22 cellular contexts compared by ENCODE assay signal in the genomic region with DNA sequence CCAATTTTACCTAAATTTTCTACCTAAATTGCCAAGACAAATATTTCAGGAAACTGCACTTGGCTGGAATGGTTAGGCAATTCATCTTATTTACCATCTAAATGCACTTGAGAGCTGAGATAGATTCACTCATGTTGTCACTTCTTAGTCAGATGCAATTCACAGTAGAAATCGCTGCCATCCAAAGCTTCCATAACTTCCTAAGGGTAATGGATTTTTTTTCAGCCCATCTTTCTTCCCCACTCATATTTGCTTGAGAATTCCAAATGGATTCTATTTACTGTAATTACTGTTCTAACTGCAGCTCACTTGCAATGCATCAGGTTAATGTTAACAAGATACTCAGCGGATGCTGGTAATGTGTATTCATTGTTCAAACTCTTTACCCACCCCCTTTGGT.
"Had no signal": no experiment of that assay in that cellular context is flagged by ENCODE, and none has a peak within 500 bp of the region (broad histone marks: within the 10 kb centered on the region; RNA-seq: fewer than 3 reads in every experiment).

No MANE protein-coding gene starts in this region.

- H3K27ac ChIP-seq: esophagus squamous epithelium, gastroesophageal sphincter, left lung, lower lobe of right lung, neural progenitor cell, ovary, right atrium auricular region, sigmoid colon, skin epidermis, testis, tibial nerve, upper lobe of right lung, vagina had no signal

- DNase-seq: esophagus squamous epithelium; foreskin fibroblast; glutamatergic neuron; immature natural killer cell; left lung; lower lobe of right lung; natural killer cell; nucleus accumbens; ovary; sigmoid colon; stimulated activated CD4-positive, alpha-beta T cell treated with anti-CD3 and anti-CD28 coated beads, Interleukin-2, amount 100 ng/mL, for 24 hours; stimulated activated CD4-positive, alpha-beta T cell treated with anti-CD3 and anti-CD28 coated beads, Interleukin-4, amount 100 ng/mL, for 4 hours; stimulated activated naive B cell treated with anti-CD40 and anti-IgM and Interleukin-4, amounts not matched to agents 10 μg/mL and 1 μg/mL and 100 μg/mL, for 72 hours; stimulated activated naive CD8-positive, alpha-beta T cell treated with anti-CD3 and anti-CD28 coated beads, Interleukin-15, amount 100 ng/mL, for 72 hours; testis; upper lobe of right lung had no signal

- H3K4me2 ChIP-seq: neural progenitor cell had no signal

- H3K4me3 ChIP-seq: esophagus squamous epithelium, gastroesophageal sphincter, left lung, lower lobe of right lung, neural progenitor cell, ovary, right atrium auricular region, sigmoid colon, skin epidermis, testis, tibial nerve, upper lobe of right lung, vagina had no signal

- H2AFZ ChIP-seq: neural progenitor cell had no signal

- H3K36me3 ChIP-seq: esophagus squamous epithelium, gastroesophageal sphincter, left lung, lower lobe of right lung, neural progenitor cell, ovary, right atrium auricular region, sigmoid colon, tibial nerve, upper lobe of right lung, vagina had no signal

- H3K27me3 ChIP-seq: esophagus squamous epithelium, gastroesophageal sphincter, left lung, neural progenitor cell, ovary, right atrium auricular region, sigmoid colon, testis, tibial nerve, upper lobe of right lung, vagina had no signal

- H3K9ac ChIP-seq: neural progenitor cell had no signal

- H3K9me3 ChIP-seq: esophagus squamous epithelium, gastroesophageal sphincter, left lung, lower lobe of right lung, ovary, right atrium auricular region, sigmoid colon, testis, tibial nerve, upper lobe of right lung, vagina had no signal
